1 cellular context compared by ENCODE assay signal in genomic region chr4:103198111-103198765, GRCh38.
TF ChIP-seq lines count a peak whose summit lies in the region.

Gene CENPE, minus strand, starts transcription at chr4:103198343. Its CDS starts 24 bp downstream, at chr4:103198319.

TF ChIP-seq in K562, 482 proteins besides CTCF, POLR2A, EP300 and RAD21 (continued from another document and continues in another):
- no peak for TF ChIP-seq CBX8 (IDR thresholded peaks at IDR 0.05; ENCODE audit: borderline replicate concordance, extremely low read depth, low read depth, low read length, poor library complexity, severe bottlenecking)
- no peak for TF ChIP-seq THAP7 (CRISPR knock-in tag; IDR thresholded peaks at IDR 0.05)
- TF ChIP-seq ARID2 (IDR thresholded peaks at IDR 0.05): no peak
- TF ChIP-seq ARID4B (CRISPR knock-in tag; IDR thresholded peaks at IDR 0.05): peak; percentile 85; the same call in 1 of the 2 replicates
- no peak for TF ChIP-seq CBFA2T2 (conservative IDR thresholded peaks at IDR 0.05)
- no peak for TF ChIP-seq ZKSCAN3 (CRISPR knock-in tag; IDR thresholded peaks at IDR 0.05)
- no peak for TF ChIP-seq ZNF75A (CRISPR knock-in tag; IDR thresholded peaks at IDR 0.05)
- no peak for TF ChIP-seq PTRF (tag; IDR thresholded peaks at IDR 0.05)
- TF ChIP-seq GATAD2A (IDR thresholded peaks at IDR 0.05): no peak
- TF ChIP-seq HNRNPH1 (optimal IDR thresholded peaks at IDR 0.05; ENCODE audit: low read depth, low read length): no peak
- no peak for TF ChIP-seq TEAD2 (tag; IDR thresholded peaks at IDR 0.05)
- peak; percentile 41 for TF ChIP-seq FIP1L1 (IDR thresholded peaks at IDR 0.05; ENCODE audit: low read depth, low read length, poor library complexity, severe bottlenecking)
- no peak for TF ChIP-seq RBM15 (IDR thresholded peaks at IDR 0.05; ENCODE audit: insufficient read depth, low read length)
- no peak for TF ChIP-seq GTF2E2 (tag; IDR thresholded peaks at IDR 0.05)
- TF ChIP-seq ZHX1 (conservative IDR thresholded peaks at IDR 0.05; ENCODE audit: low read length): no peak
- no peak for TF ChIP-seq PCBP2 (IDR thresholded peaks at IDR 0.05; ENCODE audit: low read depth, low read length, poor library complexity, severe bottlenecking)
- no peak for TF ChIP-seq U2AF2 (optimal IDR thresholded peaks at IDR 0.05; ENCODE audit: low read depth, low read length)
- peak; percentile 44; the same call in 1 of the 2 replicates for TF ChIP-seq NFIC (IDR thresholded peaks at IDR 0.05)
- TF ChIP-seq ZNF197 (CRISPR knock-in tag; IDR thresholded peaks at IDR 0.05; ENCODE audit: low read depth): no peak
- no peak for TF ChIP-seq ETS1 (conservative IDR thresholded peaks at IDR 0.05; ENCODE audit: control insufficient read depth, low read depth, low read length)
- TF ChIP-seq RHOXF2B (CRISPR knock-in tag; conservative IDR thresholded peaks at IDR 0.05): no peak
- no peak for TF ChIP-seq ZNF449 (CRISPR knock-in tag; IDR thresholded peaks at IDR 0.05)
- no peak for TF ChIP-seq MECOM (CRISPR knock-in tag; IDR thresholded peaks at IDR 0.05)
- no peak for TF ChIP-seq ADNP (tag; IDR thresholded peaks at IDR 0.05)
- no peak for TF ChIP-seq U2AF1 (optimal IDR thresholded peaks at IDR 0.05; ENCODE audit: low read depth, low read length)
- no peak for TF ChIP-seq ESRRB (CRISPR knock-in tag; IDR thresholded peaks at IDR 0.05; ENCODE audit: borderline replicate concordance)
- peak; percentile 69 for TF ChIP-seq VEZF1 (CRISPR knock-in tag; IDR thresholded peaks at IDR 0.05)
- TF ChIP-seq TRIM28 (IDR thresholded peaks at IDR 0.05): no peak
- TF ChIP-seq ARHGAP35 (IDR thresholded peaks at IDR 0.05; ENCODE audit: partially characterized antibody): no peak
- TF ChIP-seq GTF2B (IDR thresholded peaks at IDR 0.05; ENCODE audit: extremely low read depth, insufficient read length): no peak
- no peak for TF ChIP-seq SAFB2 (IDR thresholded peaks at IDR 0.05; ENCODE audit: borderline replicate concordance, low read depth, low read length, severe bottlenecking)
- no peak for TF ChIP-seq BRCA1 (IDR thresholded peaks at IDR 0.05)
- no peak for TF ChIP-seq BRCA1 (CRISPR knock-in tag; IDR thresholded peaks at IDR 0.05)
- TF ChIP-seq DPF2 (IDR thresholded peaks at IDR 0.05): no peak
- TF ChIP-seq SETDB1 (IDR thresholded peaks at IDR 0.05; ENCODE audit: low read length): no peak
- no peak for TF ChIP-seq MLX (CRISPR knock-in tag; conservative IDR thresholded peaks at IDR 0.05)
- TF ChIP-seq CREB1 (IDR thresholded peaks at IDR 0.05): peak; percentile 95
- peak; percentile 97 for TF ChIP-seq CREB1 (CRISPR knock-in tag; IDR thresholded peaks at IDR 0.05)
- no peak for TF ChIP-seq ZNF583 (CRISPR knock-in tag; IDR thresholded peaks at IDR 0.05)
- no peak for TF ChIP-seq BCOR (IDR thresholded peaks at IDR 0.05)
- TF ChIP-seq SMAD4 (CRISPR knock-in tag; conservative IDR thresholded peaks at IDR 0.05): no peak; the same call in 1 of the 2 replicates
- no peak for TF ChIP-seq THRAP3 (IDR thresholded peaks at IDR 0.05; ENCODE audit: borderline replicate concordance)
- no peak for TF ChIP-seq NFATC3 (IDR thresholded peaks at IDR 0.05)
- no peak for TF ChIP-seq SRSF3 (IDR thresholded peaks at IDR 0.05; ENCODE audit: insufficient read depth, low read length)
- no peak for TF ChIP-seq REST (CRISPR knock-in tag; IDR thresholded peaks at IDR 0.05; ENCODE audit: low read depth)
- TF ChIP-seq NCOA1 (IDR thresholded peaks at IDR 0.05; ENCODE audit: low read depth): peak; percentile 64; the same call in 1 of the 2 replicates
- no peak for TF ChIP-seq PHF20 (IDR thresholded peaks at IDR 0.05; ENCODE audit: partially characterized antibody)
- TF ChIP-seq E2F8 (IDR thresholded peaks at IDR 0.05; ENCODE audit: low read depth, partially characterized antibody): peak; percentile 35
